Comparison of ENCODE assay signal across 8 cellular contexts in the genomic region with DNA sequence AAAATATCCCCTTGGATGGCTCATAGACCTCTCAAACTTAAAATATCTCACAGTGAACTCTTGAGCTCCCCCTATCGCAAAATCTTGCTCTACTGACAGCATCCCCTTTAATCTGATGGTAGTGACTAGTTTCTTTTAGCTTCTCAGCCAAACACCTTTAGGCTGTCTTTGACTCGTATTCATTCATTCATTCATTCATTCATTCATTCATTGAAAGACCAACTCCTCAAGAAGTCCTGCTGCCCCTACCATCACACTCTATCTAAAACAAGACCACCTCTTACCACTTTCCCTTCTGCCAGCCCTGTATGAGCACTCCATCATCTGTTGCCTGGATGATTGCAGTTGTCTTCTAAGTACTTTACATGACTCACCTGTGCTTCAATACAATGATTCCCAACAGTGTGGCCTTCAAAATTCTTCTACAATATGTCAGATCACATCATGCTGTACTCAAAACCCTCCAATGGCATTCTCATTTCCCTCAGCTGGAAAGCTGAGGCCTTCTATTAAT. TPM values are rescaled to one million over a fixed set of nuclear protein-coding genes. Genes with fewer than 3 reads are reported as not detected.
DNase-seq lines count a peak whose midpoint lies in the region; ATAC-seq, FAIRE-seq and TF ChIP-seq lines count a peak whose summit lies in the region.

No MANE protein-coding gene starts in this region.

- H3K18ac ChIP-seq in neuronal stem cell (ENCODE audit: low read length), result no peak overlapping the region

- H3K23ac ChIP-seq in neuronal stem cell (ENCODE audit: low read depth, low read length, poor library complexity), result no peak overlapping the region

- H3K27ac Mint-ChIP-seq in activated T-helper 1 cell treated with anti-CD3 and anti-CD28 coated beads, Interleukin-12 subunit alpha, Interleukin-12 subunit beta, Interleukin-2, Interleukin-4 antibody, amounts not matched to agents 30 ng/mL and 10 ng/mL and 1 ng/mL, durations not matched to agents 14 hours and 24 hours and 36 hours, result no peak overlapping the region

- peaks cover 67% of the 10 kb centered on the region for H3K4me1 ChIP-seq in PC-3 (ENCODE audit: insufficient read depth, low read length)
- peaks cover 0 to 1% of the 10 kb centered on the region in 2 donors for H3K4me1 ChIP-seq in neuronal stem cell (ENCODE audit: control insufficient read depth in 2 of 2, insufficient read depth in 1 of 2, low read depth in 1 of 2, low read length in 2 of 2)
- peaks cover 3 to 5% of the 10 kb centered on the region in 2 donors for H3K4me1 ChIP-seq in small intestine (ENCODE audit: control insufficient read depth in 2 of 2, insufficient read depth in 1 of 2, low read depth in 1 of 2, low read length in 1 of 2)

- no peaks in the 10 kb centered on the region for H3K9me2 ChIP-seq in PC-3 (replicated peaks; ENCODE audit: low read length)

- H2BK5ac ChIP-seq in neuronal stem cell (ENCODE audit: low read length), result no peak overlapping the region

- no CpG with 5 or more reads among the region's 2 CpGs for WGBS in neuronal stem cell (ENCODE audit: extremely low coverage in 2 of 2, insufficient read length in 2 of 2, insufficient replicate concordance in 1 of 2), 2 donors
- 51 to 69% (median 66%) methylated on average over 2 of the region's 2 CpGs for WGBS in small intestine, 3 donors

- no peaks in the 10 kb centered on the region for H4K20me1 ChIP-seq in PC-3 (ENCODE audit: low read length)

- H3K79me1 ChIP-seq in neuronal stem cell (ENCODE audit: low read depth, low read length), result no peaks in the 10 kb centered on the region

- no peak overlapping the region for H2AK5ac ChIP-seq in neuronal stem cell (ENCODE audit: low read depth, low read length)

- H3K4me3 Mint-ChIP-seq in activated T-helper 1 cell treated with anti-CD3 and anti-CD28 coated beads, Interleukin-12 subunit alpha, Interleukin-12 subunit beta, Interleukin-2, Interleukin-4 antibody, amounts not matched to agents 30 ng/mL and 10 ng/mL and 1 ng/mL, durations not matched to agents 14 hours and 24 hours and 36 hours, result no peak overlapping the region

- H3K36me3 ChIP-seq in PC-3 (ENCODE audit: low read depth, low read length), result peaks cover 12% of the 10 kb centered on the region
- H3K36me3 ChIP-seq in neuronal stem cell (replicated peaks in 1 of 2; ENCODE audit: control insufficient read depth in 2 of 2, insufficient read depth in 2 of 2, low read length in 2 of 2), result no peaks in the 10 kb centered on the region
- H3K36me3 ChIP-seq in small intestine (ENCODE audit: control insufficient read depth in 2 of 2, insufficient read depth in 2 of 2, low read length in 2 of 2), result no peaks in the 10 kb centered on the region

- H4K8ac ChIP-seq in neuronal stem cell (ENCODE audit: low read depth, low read length), result no peak overlapping the region

- peak overlapping the region; percentile 97 for H3K27ac ChIP-seq in PC-3 (ENCODE audit: low read length)
- no peak overlapping the region for H3K27ac ChIP-seq in neuronal stem cell (replicated peaks; ENCODE audit: low read length)
- no peak overlapping the region for H3K27ac ChIP-seq in small intestine (ENCODE audit: low read depth in 1 of 2, low read length in 1 of 2)

- FAIRE-seq in small intestine (lab: Jason Lieb, UNC), result no peak

- H3K27me3 ChIP-seq in PC-3 (ENCODE audit: low read length) (no peaks in the 10 kb centered on the region), neuronal stem cell (ENCODE audit: control insufficient read depth in 3 of 3, insufficient read depth in 3 of 3, low read depth in 1 of 3, low read length in 3 of 3) (no peaks in the 10 kb centered on the region), small intestine (ENCODE audit: control insufficient read depth in 2 of 2, insufficient read depth in 2 of 2, low read length in 2 of 2) (no peaks in the 10 kb centered on the region)

- H2BK12ac ChIP-seq in neuronal stem cell (ENCODE audit: low read length), result no peak overlapping the region

- H3F3A ChIP-seq in PC-3 (ENCODE audit: low read length, unreplicated experiment), result peaks cover 5% of the 10 kb centered on the region

- H3K4me2 ChIP-seq in PC-3 (ENCODE audit: low read length), result no peak overlapping the region
- H3K4me2 ChIP-seq in neuronal stem cell (ENCODE audit: insufficient read depth, low read length, poor library complexity, severe bottlenecking), result no peak overlapping the region

- H4K91ac ChIP-seq in neuronal stem cell (ENCODE audit: low read depth, low read length, poor library complexity), result no peak overlapping the region

- H2BK120ac ChIP-seq in neuronal stem cell (ENCODE audit: low read depth, low read length), result no peak overlapping the region

- no peak for ATAC-seq in PC-3

- CTCF ChIA-PET in PC-3 (lab: Charles Lee), result interaction anchor here (1.0 kb wide), 1 partner anchor 88 kb away, joined by 7 read pairs; no protein-coding TSS in a partner anchor

- no peak overlapping the region for H3K4me3 ChIP-seq in PC-3 (ENCODE audit: low read length)
- H3K4me3 ChIP-seq in fibroblast of villous mesenchyme (ENCODE audit: low read depth, low read length), result no peak overlapping the region
- H3K4me3 ChIP-seq in neuronal stem cell (ENCODE audit: low read length in 2 of 2), result no peak overlapping the region
- H3K4me3 ChIP-seq in small intestine (ENCODE audit: low read depth in 1 of 2, low read length in 2 of 2), result no peak overlapping the region

- TF ChIP-seq CTCF in PC-3 (conservative IDR thresholded peaks at IDR 0.05; ENCODE audit: low read depth, low read length) (peak; percentile 54), fibroblast of villous mesenchyme (IDR thresholded peaks at IDR 0.05; ENCODE audit: insufficient read depth, low read depth, low read length) (peak; percentile 48)

- no peak overlapping the region for H3K9ac ChIP-seq in PC-3 (ENCODE audit: low read length)
- no peak overlapping the region for H3K9ac ChIP-seq in neuronal stem cell (ENCODE audit: low read depth, low read length, poor library complexity)

- no peak overlapping the region for H3K14ac ChIP-seq in neuronal stem cell (ENCODE audit: low read length)

- peak; percentile 8 to 31 for DNase-seq in AML-193 (lab: John Stamatoyannopoulos, UW)
- DNase-seq in GM19240 (ENCODE audit: insufficient read length, low spot score), result peak; percentile 5
- DNase-seq in PC-3, result peak; percentile 52
- DNase-seq in fibroblast of villous mesenchyme (ENCODE audit: low read depth), result no peak
- DNase-seq in activated T-helper 1 cell treated with anti-CD3 and anti-CD28 coated beads, Interleukin-12 subunit alpha, Interleukin-12 subunit beta, Interleukin-2, Interleukin-4 antibody, amounts not matched to agents 30 ng/mL and 10 ng/mL and 1 ng/mL, durations not matched to agents 14 hours and 24 hours and 36 hours (ENCODE audit: low spot score), result no peak
- DNase-seq in NCI-H446 treated with DMSO at 0.1 percent for 48 hours (lab: John Stamatoyannopoulos, UW), result no peak
- no peak for DNase-seq in neuronal stem cell (ENCODE audit: low spot score)
- DNase-seq in small intestine, result no peak

- no peak overlapping the region for H2BK15ac ChIP-seq in neuronal stem cell (ENCODE audit: low read length)

- H3K4ac ChIP-seq in neuronal stem cell (ENCODE audit: low read length), result no peak overlapping the region

- peaks cover 71% of the 10 kb centered on the region for H3K4me1 Mint-ChIP-seq in activated T-helper 1 cell treated with anti-CD3 and anti-CD28 coated beads, Interleukin-12 subunit alpha, Interleukin-12 subunit beta, Interleukin-2, Interleukin-4 antibody, amounts not matched to agents 30 ng/mL and 10 ng/mL and 1 ng/mL, durations not matched to agents 14 hours and 24 hours and 36 hours (ENCODE audit: low read depth)

- H2AFZ ChIP-seq in PC-3 (ENCODE audit: low read length) (no peak overlapping the region), neuronal stem cell (ENCODE audit: low read length) (no peak overlapping the region)

- POLR2A ChIA-PET in PC-3 (lab: Charles Lee; ENCODE audit: unreplicated experiment), result no interaction called here

- H3K9me3 ChIP-seq in PC-3 (ENCODE audit: low read length), result no peaks in the 10 kb centered on the region
- H3K9me3 ChIP-seq in neuronal stem cell (replicated peaks in 1 of 2; ENCODE audit: control insufficient read depth in 2 of 2, insufficient read depth in 1 of 2, low read depth in 1 of 2, low read length in 2 of 2), result no peaks in the 10 kb centered on the region
- no peaks in the 10 kb centered on the region for H3K9me3 ChIP-seq in small intestine (ENCODE audit: control insufficient read depth, low read depth)

- BruUV-seq in PC-3 (replicated peaks; lab: Mats Ljungman, UMichigan), result no TSS peak

- H3K27me3 Mint-ChIP-seq in activated T-helper 1 cell treated with anti-CD3 and anti-CD28 coated beads, Interleukin-12 subunit alpha, Interleukin-12 subunit beta, Interleukin-2, Interleukin-4 antibody, amounts not matched to agents 30 ng/mL and 10 ng/mL and 1 ng/mL, durations not matched to agents 14 hours and 24 hours and 36 hours (ENCODE audit: insufficient read depth), result no peaks in the 10 kb centered on the region

- H3K9me3 Mint-ChIP-seq in activated T-helper 1 cell treated with anti-CD3 and anti-CD28 coated beads, Interleukin-12 subunit alpha, Interleukin-12 subunit beta, Interleukin-2, Interleukin-4 antibody, amounts not matched to agents 30 ng/mL and 10 ng/mL and 1 ng/mL, durations not matched to agents 14 hours and 24 hours and 36 hours, result no peaks in the 10 kb centered on the region

- peaks cover 13% of the 10 kb centered on the region for H3K36me3 Mint-ChIP-seq in activated T-helper 1 cell treated with anti-CD3 and anti-CD28 coated beads, Interleukin-12 subunit alpha, Interleukin-12 subunit beta, Interleukin-2, Interleukin-4 antibody, amounts not matched to agents 30 ng/mL and 10 ng/mL and 1 ng/mL, durations not matched to agents 14 hours and 24 hours and 36 hours (ENCODE audit: low read depth)

- peaks cover 71% of the 10 kb centered on the region for H3K79me2 ChIP-seq in PC-3 (ENCODE audit: low read length)

- intact Hi-C loops in PC-3 (cut with micrococcal nuclease), result loop anchor here (2.0 to 5.0 kb wide), 2 partner anchors 47 to 89 kb away; a partner anchor contains a TSS
- intact Hi-C loops in activated T-helper 1 cell treated with anti-CD3 and anti-CD28 coated beads, Interleukin-12 subunit alpha, Interleukin-12 subunit beta, Interleukin-2, Interleukin-4 antibody, amounts not matched to agents 30 ng/mL and 10 ng/mL and 1 ng/mL, durations not matched to agents 14 hours and 24 hours and 36 hours (cut with micrococcal nuclease), result no loop called here

RNA-seq across cellular contexts. Expression of a gene that starts 46.8 kb away (rescaled TPM):
- 32.4 and 36.7 TPM in 2 replicates for total RNA-seq in PC-3 (2014; rRNA removed)
- total RNA-seq in fibroblast of villous mesenchyme, result 16.4 and 35.0 TPM in 2 replicates
- 3.1 and 3.2 TPM in 2 replicates for total RNA-seq in activated T-helper 1 cell treated with anti-CD3 and anti-CD28 coated beads, Interleukin-12 subunit alpha, Interleukin-12 subunit beta, Interleukin-2, Interleukin-4 antibody, amounts not matched to agents 30 ng/mL and 10 ng/mL and 1 ng/mL, durations not matched to agents 14 hours and 24 hours and 36 hours
- polyA plus RNA-seq in neuronal stem cell (2013, experiment 1 of 2), result 2.0 TPM
- 2.0 TPM for polyA plus RNA-seq in neuronal stem cell (2013, experiment 2 of 2)
- 1 to 10 TPM; 1.8 to 9.8 (median 1.9) TPM for polyA plus RNA-seq in small intestine

Comparison
In these comparisons a context has a peak if more than half of its experiments do, and no peak if none do; other contexts are left out.
1. DNase-seq: peak in AML-193 (2 of 2), GM19240 (single experiment) and PC-3 (single experiment); none in fibroblast of villous mesenchyme (single experiment), activated T-helper 1 cell treated with anti-CD3 and anti-CD28 coated beads, Interleukin-12 subunit alpha, Interleukin-12 subunit beta, Interleukin-2, Interleukin-4 antibody, amounts not matched to agents 30 ng/mL and 10 ng/mL and 1 ng/mL, durations not matched to agents 14 hours and 24 hours and 36 hours (single experiment), NCI-H446 treated with DMSO at 0.1 percent for 48 hours (single experiment), neuronal stem cell (single experiment) and small intestine (single experiment).